1 cellular context compared by ENCODE assay signal in genomic region chr17:4420692-4421131, GRCh38.
TF ChIP-seq lines count a peak whose summit lies in the region.

No MANE protein-coding gene starts in this region.

TF ChIP-seq in K562, 482 proteins besides CTCF, POLR2A, EP300 and RAD21 (continued from another document):
- no peak for TF ChIP-seq MXD1 (CRISPR knock-in tag; IDR thresholded peaks at IDR 0.05; ENCODE audit: borderline replicate concordance, poor library complexity, severe bottlenecking)
- TF ChIP-seq KAT7 (CRISPR knock-in tag; IDR thresholded peaks at IDR 0.05; ENCODE audit: borderline replicate concordance): no peak
- TF ChIP-seq, protein P1, sequence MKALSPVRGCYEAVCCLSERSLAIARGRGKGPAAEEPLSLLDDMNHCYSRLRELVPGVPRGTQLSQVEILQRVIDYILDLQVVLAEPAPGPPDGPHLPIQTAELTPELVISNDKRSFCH (CRISPR knock-in tag; IDR thresholded peaks at IDR 0.05): no peak
- TF ChIP-seq, protein P1 (tag; IDR thresholded peaks at IDR 0.05): no peak
- peak; percentile 29; the same call in 1 of the 2 replicates for TF ChIP-seq STAG1 (CRISPR knock-in tag; IDR thresholded peaks at IDR 0.05; ENCODE audit: borderline replicate concordance)
- no peak for TF ChIP-seq ZNF445 (CRISPR knock-in tag; IDR thresholded peaks at IDR 0.05; ENCODE audit: low read depth)
- no peak for TF ChIP-seq ZBTB43 (CRISPR knock-in tag; IDR thresholded peaks at IDR 0.05)
- no peak for TF ChIP-seq YY1 (IDR thresholded peaks at IDR 0.05; ENCODE audit: borderline replicate concordance in 1 of 3, control insufficient read depth in 1 of 3, extremely low read depth in 1 of 3, insufficient read depth in 3 of 3, insufficient read length in 1 of 3, insufficient replicate concordance in 2 of 3, low read depth in 1 of 3, low read length in 2 of 3)
